In genomic region chr10:114879541-114880158, GRCh38 we compare ENCODE assay signal across 7 cellular contexts.
A peak's percentile ranks its signal among the peaks of the same experiment; 100 is the strongest.
DNase-seq lines count a peak whose midpoint lies in the region; ATAC-seq and TF ChIP-seq lines count a peak whose summit lies in the region.

No MANE protein-coding gene starts in this region.

- DNase-seq in activated CD4-positive, alpha-beta T cell treated with anti-CD3 and anti-CD28 coated beads, Interleukin-2, amount 50 U/mL, for 4 hours, result peak; percentile 15 to 33
- DNase-seq in fibroblast of the conjunctiva (ENCODE audit: low read depth) (peak; percentile 14), COLO668 (lab: John Stamatoyannopoulos, UW; ENCODE audit: unreplicated experiment) (no peak)
- DNase-seq in stimulated activated CD4-positive, alpha-beta T cell treated with anti-CD3 and anti-CD28 coated beads, Interleukin-12 subunit alpha, Interleukin-12 subunit beta, amount 100 ng/mL, for 4 hours, result peak; percentile 18

- peak; percentile 53 for ATAC-seq in GM21528 (IDR thresholded peaks at IDR 0.05; ENCODE audit: low FRiP score, unreplicated experiment)

- TF ChIP-seq CTCF in GM12872 (IDR thresholded peaks at IDR 0.05; ENCODE audit: insufficient read depth, low read depth, low read length), result peak; percentile 90

- TF ChIP-seq EP300 in Ishikawa (IDR thresholded peaks at IDR 0.05; ENCODE audit: borderline replicate concordance), result no peak

- TF ChIP-seq RAD21 in Ishikawa (IDR thresholded peaks at IDR 0.05; ENCODE audit: low read depth), result peak; percentile 58

TF ChIP-seq in Ishikawa, 13 proteins besides CTCF, POLR2A, EP300 and RAD21:
- no peak for TF ChIP-seq CEBPB (IDR thresholded peaks at IDR 0.05)
- TF ChIP-seq ZBTB7A (IDR thresholded peaks at IDR 0.05; ENCODE audit: low read depth), result no peak
- TF ChIP-seq MAX (IDR thresholded peaks at IDR 0.05), result no peak
- no peak for TF ChIP-seq TAF1 (IDR thresholded peaks at IDR 0.05; ENCODE audit: low read depth)
- TF ChIP-seq FOXM1 (IDR thresholded peaks at IDR 0.05; ENCODE audit: borderline replicate concordance, low read depth), result no peak
- no peak for TF ChIP-seq TEAD4 (IDR thresholded peaks at IDR 0.05)
- TF ChIP-seq TCF12 (IDR thresholded peaks at IDR 0.05; ENCODE audit: low read depth), result no peak
- no peak for TF ChIP-seq CREB1 (IDR thresholded peaks at IDR 0.05; ENCODE audit: low read depth)
- TF ChIP-seq YY1 (IDR thresholded peaks at IDR 0.05; ENCODE audit: low read depth), result no peak
